8 cellular contexts compared by ENCODE assay signal in genomic region chr19:3010871-3011270, GRCh38. TPM values are rescaled to one million over a fixed set of nuclear protein-coding genes. Genes with fewer than 3 reads are reported as not detected.
"Had no signal": no experiment of that assay in that cellular context is flagged by ENCODE, and none has a peak within 500 bp of the region (broad histone marks: within the 10 kb centered on the region; RNA-seq: fewer than 3 reads in every experiment).

No MANE protein-coding gene starts in this region.

- H3K36me3 Mint-ChIP-seq: IgD-negative memory B cell had no signal

- H3K4me3 ChIP-seq: GM23338, HAP-1 had no signal

- H3K4me2 ChIP-seq: GM23338 had no signal

- H2AFZ ChIP-seq: GM23338 had no signal

- H3K9me3 Mint-ChIP-seq: GM23338, HFFc6, IgD-negative memory B cell had no signal

- H3K4me1 ChIP-seq: HAP-1 had no signal

- DNase-seq: HFFc6 had no signal

- H3K9me3 ChIP-seq: HAP-1 had no signal

- ATAC-seq: GM23338, HCT116, HepG2 had no signal

- H3K27ac ChIP-seq: HL-60 had no signal

- H3K36me3 ChIP-seq: HAP-1 had no signal

- H3K27ac Mint-ChIP-seq: GM23338, HFFc6, IgD-negative memory B cell had no signal

- H3K4me3 Mint-ChIP-seq: GM23338, HFFc6, IgD-negative memory B cell had no signal

RNA-seq across cellular contexts. Expression of gene TLE2, which starts 18.2 kb away (rescaled TPM):
- total RNA-seq: HT1080 had no signal

RNA-seq across cellular contexts. Expression of gene TLE6, which starts 33.5 kb away (rescaled TPM):
- total RNA-seq: HT1080 had no signal
